In the genomic region with DNA sequence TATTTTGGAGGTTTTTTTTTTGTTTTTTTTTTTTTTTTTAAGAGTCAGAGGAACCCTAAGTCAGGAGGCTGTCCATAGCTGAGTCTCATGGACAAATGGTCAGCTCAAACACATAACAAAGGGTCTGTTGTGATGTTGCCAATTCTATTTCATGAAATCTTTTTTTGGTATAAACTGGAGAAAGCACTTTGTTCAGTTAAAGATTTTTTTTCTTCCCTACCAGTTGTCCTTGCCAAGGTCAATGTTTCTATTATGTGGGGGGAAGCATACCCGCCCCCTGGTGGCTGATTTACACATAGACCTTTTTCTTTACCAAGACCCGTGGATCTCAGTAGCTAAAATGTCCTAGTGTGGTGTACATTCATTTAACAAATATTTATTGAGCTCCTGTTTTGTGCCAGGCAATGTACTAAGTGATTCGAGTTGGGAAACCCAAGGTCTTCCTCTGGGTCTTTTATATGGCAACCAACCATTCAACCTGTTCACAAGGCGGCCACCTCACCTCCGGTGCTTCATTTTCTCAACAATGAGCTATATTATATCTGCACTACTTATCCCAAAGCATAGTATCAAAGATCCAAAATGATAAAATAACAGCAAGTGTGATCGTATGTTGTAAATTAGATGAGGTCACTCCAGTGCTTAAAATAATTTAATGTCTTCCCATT, we compare ENCODE assay signal across 8 cellular contexts.
DNase-seq lines count a peak whose midpoint lies in the region; ATAC-seq and TF ChIP-seq lines count a peak whose summit lies in the region.

No MANE protein-coding gene starts in this region.

- ATAC-seq in GM21390 (IDR thresholded peaks at IDR 0.05; ENCODE audit: unreplicated experiment) (peak; percentile 70), GM18907 (IDR thresholded peaks at IDR 0.05; ENCODE audit: unreplicated experiment) (no peak)

- POLR2A ChIA-PET in activated CD4-positive, alpha-beta memory T cell treated with anti-CD3 and anti-CD28 coated beads, Interleukin-2, amount 10 ng/mL, durations not matched to agents 7 days and 5 days (lab: Charles Lee), result no interaction called here

- no peak overlapping the region for H2AFZ ChIP-seq in smooth muscle cell (ENCODE audit: low read depth)

- CTCF ChIA-PET in activated CD4-positive, alpha-beta memory T cell treated with anti-CD3 and anti-CD28 coated beads, Interleukin-2, amount 10 ng/mL, durations not matched to agents 7 days and 5 days (lab: Charles Lee), result interaction anchor here (0.8 to 1.5 kb wide), 11 partner anchors 19 to 763 kb away, joined by 3 to 8 read pairs (median 3); no protein-coding TSS in a partner anchor

- H3K4me1 Mint-ChIP-seq in activated CD4-positive, alpha-beta memory T cell treated with anti-CD3 and anti-CD28 coated beads, Interleukin-2, amount 10 ng/mL, durations not matched to agents 7 days and 5 days, result no peaks in the 10 kb centered on the region

- H3K27ac Mint-ChIP-seq in activated CD4-positive, alpha-beta memory T cell treated with anti-CD3 and anti-CD28 coated beads, Interleukin-2, amount 10 ng/mL, durations not matched to agents 7 days and 5 days, result no peak overlapping the region

- H3F3A ChIP-seq in smooth muscle cell (ENCODE audit: low read depth), result no peaks in the 10 kb centered on the region

- TF ChIP-seq CTCF in NB4 (IDR thresholded peaks at IDR 0.05; ENCODE audit: low read depth, low read length) (peak; percentile 86), left ventricle myocardium inferior (IDR thresholded peaks at IDR 0.05; ENCODE audit: borderline replicate concordance) (peak; percentile 43), smooth muscle cell (IDR thresholded peaks at IDR 0.05; ENCODE audit: borderline replicate concordance, insufficient read depth, poor library complexity, severe bottlenecking) (peak; percentile 57)

- H3K9me3 ChIP-seq in left ventricle myocardium inferior (replicated peaks) (no peaks in the 10 kb centered on the region), smooth muscle cell (replicated peaks; ENCODE audit: low read depth) (no peaks in the 10 kb centered on the region)

- no peak for TF ChIP-seq POLR2A in NB4 (IDR thresholded peaks at IDR 0.05; ENCODE audit: extremely low read depth, insufficient read length)

- no peaks in the 10 kb centered on the region for H3K27me3 ChIP-seq in left ventricle myocardium inferior (ENCODE audit: low read depth)
- no peaks in the 10 kb centered on the region for H3K27me3 ChIP-seq in smooth muscle cell (ENCODE audit: low read depth)

- no peaks in the 10 kb centered on the region for H4K20me1 ChIP-seq in smooth muscle cell (ENCODE audit: low read depth)

- no peak overlapping the region for H3K4me3 ChIP-seq in NB4 (ENCODE audit: low read depth, low read length)
- H3K4me3 ChIP-seq in left ventricle myocardium inferior, result no peak overlapping the region
- H3K4me3 ChIP-seq in smooth muscle cell, result no peak overlapping the region

- H3K4me1 ChIP-seq in left ventricle myocardium inferior, result no peaks in the 10 kb centered on the region
- H3K4me1 ChIP-seq in smooth muscle cell (ENCODE audit: low read depth), result no peaks in the 10 kb centered on the region

- no peak overlapping the region for H3K27ac ChIP-seq in left ventricle myocardium inferior (replicated peaks)
- no peak overlapping the region for H3K27ac ChIP-seq in smooth muscle cell (ENCODE audit: low read depth)

- 62% methylated on average over 6 of the region's 6 CpGs for WGBS in smooth muscle cell (ENCODE audit: low lambda C conversion rate)

- DNase-seq in NCI-H446 (lab: John Stamatoyannopoulos, UW), result peak; percentile 1 to 31
- no peak for DNase-seq in NCI-H446 treated with DMSO at 0.1 percent for 48 hours (lab: John Stamatoyannopoulos, UW)
- peak; percentile 71 for DNase-seq in NB4 (ENCODE audit: low read depth)
- peak; percentile 21 for DNase-seq in activated CD4-positive, alpha-beta memory T cell treated with anti-CD3 and anti-CD28 coated beads, Interleukin-2, amount 10 ng/mL, durations not matched to agents 7 days and 5 days
- no peak for DNase-seq in left ventricle myocardium inferior
- DNase-seq in smooth muscle cell (lab: John Stamatoyannopoulos, UW; ENCODE audit: unreplicated experiment), result no peak

- H3K9ac ChIP-seq in smooth muscle cell (ENCODE audit: low read depth), result no peak overlapping the region

- no peak overlapping the region for H3K4me2 ChIP-seq in smooth muscle cell

- H3K36me3 Mint-ChIP-seq in activated CD4-positive, alpha-beta memory T cell treated with anti-CD3 and anti-CD28 coated beads, Interleukin-2, amount 10 ng/mL, durations not matched to agents 7 days and 5 days (ENCODE audit: low read depth), result no peaks in the 10 kb centered on the region

- H3K36me3 ChIP-seq in left ventricle myocardium inferior (no peaks in the 10 kb centered on the region), smooth muscle cell (ENCODE audit: low read depth) (no peaks in the 10 kb centered on the region)

- H3K79me2 ChIP-seq in smooth muscle cell (ENCODE audit: low read depth), result no peaks in the 10 kb centered on the region

- no peaks in the 10 kb centered on the region for H3K9me3 Mint-ChIP-seq in activated CD4-positive, alpha-beta memory T cell treated with anti-CD3 and anti-CD28 coated beads, Interleukin-2, amount 10 ng/mL, durations not matched to agents 7 days and 5 days

- intact Hi-C loops in left ventricle myocardium inferior (cut with micrococcal nuclease), result no loop called here

- peaks cover 3% of the 10 kb centered on the region for H3K27me3 Mint-ChIP-seq in activated CD4-positive, alpha-beta memory T cell treated with anti-CD3 and anti-CD28 coated beads, Interleukin-2, amount 10 ng/mL, durations not matched to agents 7 days and 5 days

- H3K4me3 Mint-ChIP-seq in activated CD4-positive, alpha-beta memory T cell treated with anti-CD3 and anti-CD28 coated beads, Interleukin-2, amount 10 ng/mL, durations not matched to agents 7 days and 5 days, result no peak overlapping the region

Comparison
In these comparisons a context has a peak if more than half of its experiments do, and no peak if none do; other contexts are left out.
1. DNase-seq: peak in NCI-H446 (2 of 2), NB4 (single experiment) and activated CD4-positive, alpha-beta memory T cell treated with anti-CD3 and anti-CD28 coated beads, Interleukin-2, amount 10 ng/mL, durations not matched to agents 7 days and 5 days (single experiment); none in NCI-H446 treated with DMSO at 0.1 percent for 48 hours (single experiment), left ventricle myocardium inferior (single experiment) and smooth muscle cell (single experiment).
2. Peak in every context shown above with its lines, with median percentiles within 50 percentile points of each other: CTCF ChIP-seq.